In genomic region chr4:6576512-6576911, GRCh38 we compare ENCODE assay signal across 13 cellular contexts. TPM values are rescaled to one million over a fixed set of nuclear protein-coding genes. Genes with fewer than 3 reads are reported as not detected.
DNase-seq lines count a peak whose midpoint lies in the region; ATAC-seq, FAIRE-seq and TF ChIP-seq lines count a peak whose summit lies in the region.
"Had no signal": no experiment of that assay in that cellular context is flagged by ENCODE, and none has a peak within 500 bp of the region (broad histone marks: within the 10 kb centered on the region; RNA-seq: fewer than 3 reads in every experiment).

No MANE protein-coding gene starts in this region.

- WGBS in heart left ventricle, 4 donors: 72 to 81% (median 78%) methylated on average over 10 to 16 of the region's 16 CpGs
- 20% methylated on average over 1 of the region's 16 CpGs for whole genome bisulfite sequencing in right lobe of liver (ENCODE audit: insufficient coverage, low coverage, low lambda C conversion rate, missing lambda C conversion rate)

- peaks cover 20% of the 10 kb centered on the region for H3K36me3 Mint-ChIP-seq in WTC11

- H3K27ac ChIP-seq in heart left ventricle: no peak overlapping the region
- peak overlapping the region in 2 of 3 donors; percentile 30 to 61 for H3K27ac ChIP-seq in right lobe of liver

- H3K36me3 ChIP-seq in heart left ventricle (peaks cover 0 to 39% (median 22%) of the 10 kb centered on the region in 9 donors), right lobe of liver (peaks cover 0 to 20% (median 1%) of the 10 kb centered on the region in 4 donors)

- H3K27ac Mint-ChIP-seq in WTC11: no peak overlapping the region

- CTCF ChIA-PET in WTC11 (lab: Charles Lee): interaction anchor here (0.6 kb wide), 1 partner anchor 28 kb away, joined by 3 read pairs; no protein-coding TSS in a partner anchor

- POLR2A ChIA-PET in WTC11 (lab: Charles Lee): no interaction called here

- no peaks in the 10 kb centered on the region; the same call in 1 of the 2 replicates for H3K4me1 Mint-ChIP-seq in WTC11

- H3K9me3 Mint-ChIP-seq in WTC11: peaks cover 7% of the 10 kb centered on the region

- TF ChIP-seq POLR2A in heart left ventricle (IDR thresholded peaks at IDR 0.05): no peak
- no peak for TF ChIP-seq POLR2A in right lobe of liver (IDR thresholded peaks at IDR 0.05)

- H3K4me3 Mint-ChIP-seq in WTC11: peak overlapping the region; percentile 71

- ATAC-seq in Right ventricle myocardium inferior: no peak
- ATAC-seq in heart left ventricle: no peak
- ATAC-seq in WTC11: no peak
- ATAC-seq in right lobe of liver: peak; percentile 72 to 78 (median 74)
- no peak for ATAC-seq in HG03280 (IDR thresholded peaks at IDR 0.05; ENCODE audit: unreplicated experiment)
- ATAC-seq: activated CD4-positive, alpha-beta T cell treated with anti-CD3 and anti-CD28 coated beads for 36 hours; lower lobe of right lung had no signal

- intact Hi-C loops in Right ventricle myocardium inferior (cut with DNase I): no loop called here
- intact Hi-C loops in heart left ventricle (cut with DNase I): no loop called here
- intact Hi-C loops in right lobe of liver (cut with DNase I): no loop called here

- DNase-seq in Right ventricle myocardium inferior (ENCODE audit: missing footprints): peak; percentile 72
- DNase-seq in heart left ventricle: no peak
- DNase-seq in WTC11 (ENCODE audit: low spot score): no peak
- peak; percentile 88 to 95 (median 89) for DNase-seq in right lobe of liver
- no peak for DNase-seq in SHP77 (lab: John Stamatoyannopoulos, UW)
- no peak for DNase-seq in NCI-H748 treated with DMSO at 0.1 percent for 48 hours (lab: John Stamatoyannopoulos, UW)
- DNase-seq in urothelium cell line (ENCODE audit: low spot score): no peak
- DNase-seq: activated CD4-positive, alpha-beta T cell treated with anti-CD3 and anti-CD28 coated beads for 36 hours; lower lobe of right lung; NCI-H2227 treated with DMSO at 0.1 percent for 48 hours; SW 1271 had no signal

- H3K4me3 ChIP-seq in heart left ventricle (no peak overlapping the region), right lobe of liver (no peak overlapping the region)

- H3K9me3 ChIP-seq in heart left ventricle (peaks cover 0 to 2% (median 0%) of the 10 kb centered on the region in 12 donors), right lobe of liver (no peaks in the 10 kb centered on the region)
- H3K9me3 ChIP-seq: lower lobe of right lung, upper lobe of left lung had no signal

- no peak for TF ChIP-seq CTCF in heart left ventricle (IDR thresholded peaks at IDR 0.05)
- TF ChIP-seq CTCF in WTC11 (IDR thresholded peaks at IDR 0.05): no peak
- no peak for TF ChIP-seq CTCF in right lobe of liver (IDR thresholded peaks at IDR 0.05)

- FAIRE-seq in urothelium cell line (lab: Jason Lieb, UNC): no peak

- H3K4me1 ChIP-seq in heart left ventricle (peaks cover 0 to 22% (median 13%) of the 10 kb centered on the region in 12 donors), right lobe of liver (peaks cover 0 to 20% (median 10%) of the 10 kb centered on the region in 4 donors)

- H3K27me3 ChIP-seq in heart left ventricle (no peaks in the 10 kb centered on the region), right lobe of liver (no peaks in the 10 kb centered on the region)
- H3K27me3 ChIP-seq: upper lobe of left lung had no signal

- peaks cover 28% of the 10 kb centered on the region for H3K27me3 Mint-ChIP-seq in WTC11 (ENCODE audit: low read depth)
- H3K27me3 Mint-ChIP-seq: activated CD4-positive, alpha-beta T cell treated with anti-CD3 and anti-CD28 coated beads for 36 hours had no signal

TF ChIP-seq in WTC11, 78 proteins besides CTCF, POLR2A, EP300 and RAD21:
- TF ChIP-seq ESRRA (CRISPR knock-in tag; IDR thresholded peaks at IDR 0.05; ENCODE audit: borderline replicate concordance) (no peak), FOXP1 (CRISPR knock-in tag; IDR thresholded peaks at IDR 0.05; ENCODE audit: borderline replicate concordance) (no peak), SMAD4 (CRISPR knock-in tag; IDR thresholded peaks at IDR 0.05) (no peak), ZBTB21 (CRISPR knock-in tag; IDR thresholded peaks at IDR 0.05; ENCODE audit: borderline replicate concordance) (no peak), TEAD4 (CRISPR knock-in tag; IDR thresholded peaks at IDR 0.05) (no peak), CREM (CRISPR knock-in tag; IDR thresholded peaks at IDR 0.05) (no peak)

RNA-seq across cellular contexts. Expression of gene MAN2B2, which starts 1.5 kb away (rescaled TPM):
- total RNA-seq in Right ventricle myocardium inferior (17.8 TPM), heart left ventricle (10 to 100 TPM; 12.9 to 33.6 (median 21.8) TPM), WTC11 (2021) (6.3 to 8.0 TPM (median 7.5 TPM) in 3 replicates), right lobe of liver (10 to 100 TPM; 22.3 to 34.1 (median 27.5) TPM)
- polyA plus RNA-seq in heart left ventricle: 10 to 100 TPM in 1 of 2 donors, 1 to 10 TPM in 1; 4.4 to 14.0 TPM

Comparison
In these comparisons a context has a peak if more than half of its experiments do, and no peak if none do; other contexts are left out.
1. DNase-seq: peak in Right ventricle myocardium inferior (single experiment) and right lobe of liver (3 of 3); none in heart left ventricle (0 of 5), WTC11 (single experiment), SHP77 (0 of 2), NCI-H748 treated with DMSO at 0.1 percent for 48 hours (single experiment) and urothelium cell line (single experiment).
2. ATAC-seq: peak in right lobe of liver (4 of 4); none in Right ventricle myocardium inferior (single experiment), heart left ventricle (0 of 4), WTC11 (single experiment) and HG03280 (single experiment).
3. H3K27ac ChIP-seq: peak in right lobe of liver (2 of 3); none in heart left ventricle (0 of 12).